1 cellular context compared by ENCODE assay signal in the genomic region with DNA sequence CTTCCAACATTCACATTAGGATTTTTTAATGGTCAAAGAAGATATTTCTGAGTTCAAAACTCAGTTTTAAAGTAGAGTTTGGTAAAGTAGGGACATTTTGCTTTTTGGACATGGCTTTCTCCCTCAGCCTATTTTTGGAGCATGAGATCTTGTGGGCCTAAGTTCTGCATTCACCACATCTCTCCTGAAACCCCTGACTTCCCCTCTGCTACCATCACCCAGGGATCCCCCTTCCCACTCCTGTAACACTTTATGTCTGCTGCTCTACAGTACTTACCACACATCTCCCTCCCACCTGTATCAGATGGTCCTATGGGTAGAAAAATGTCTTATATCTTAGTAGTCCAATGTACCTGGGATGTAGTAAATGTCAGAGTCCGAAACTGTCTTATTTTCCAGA.
TF ChIP-seq lines count a peak whose summit lies in the region.

No MANE protein-coding gene starts in this region.

TF ChIP-seq in GM12878, 131 proteins besides CTCF, POLR2A, EP300 and RAD21 (continued from another document and continues in another):
- TF ChIP-seq, protein P1, sequence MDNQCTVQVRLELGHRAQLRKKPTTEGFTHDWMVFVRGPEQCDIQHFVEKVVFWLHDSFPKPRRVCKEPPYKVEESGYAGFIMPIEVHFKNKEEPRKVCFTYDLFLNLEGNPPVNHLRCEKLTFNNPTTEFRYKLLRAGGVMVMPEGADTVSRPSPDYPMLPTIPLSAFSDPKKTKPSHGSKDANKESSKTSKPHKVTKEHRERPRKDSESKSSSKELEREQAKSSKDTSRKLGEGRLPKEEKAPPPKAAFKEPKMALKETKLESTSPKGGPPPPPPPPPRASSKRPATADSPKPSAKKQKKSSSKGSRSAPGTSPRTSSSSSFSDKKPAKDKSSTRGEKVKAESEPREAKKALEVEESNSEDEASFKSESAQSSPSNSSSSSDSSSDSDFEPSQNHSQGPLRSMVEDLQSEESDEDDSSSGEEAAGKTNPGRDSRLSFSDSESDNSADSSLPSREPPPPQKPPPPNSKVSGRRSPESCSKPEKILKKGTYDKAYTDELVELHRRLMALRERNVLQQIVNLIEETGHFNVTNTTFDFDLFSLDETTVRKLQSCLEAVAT (IDR thresholded peaks at IDR 0.05) = 0 out of 2 replicates have a peak, but pooled peaks have one; percentile 61
- TF ChIP-seq BCL11A (IDR thresholded peaks at IDR 0.05; ENCODE audit: low read depth, low read length) = peak; percentile 60; the same call in 1 of the 2 replicates
- peak; percentile 94 for TF ChIP-seq MEF2A (IDR thresholded peaks at IDR 0.05; ENCODE audit: insufficient read depth, low read depth, low read length)
- TF ChIP-seq WRNIP1 (IDR thresholded peaks at IDR 0.05; ENCODE audit: borderline replicate concordance, low read depth, low read length) = no peak
- TF ChIP-seq, protein P2, sequence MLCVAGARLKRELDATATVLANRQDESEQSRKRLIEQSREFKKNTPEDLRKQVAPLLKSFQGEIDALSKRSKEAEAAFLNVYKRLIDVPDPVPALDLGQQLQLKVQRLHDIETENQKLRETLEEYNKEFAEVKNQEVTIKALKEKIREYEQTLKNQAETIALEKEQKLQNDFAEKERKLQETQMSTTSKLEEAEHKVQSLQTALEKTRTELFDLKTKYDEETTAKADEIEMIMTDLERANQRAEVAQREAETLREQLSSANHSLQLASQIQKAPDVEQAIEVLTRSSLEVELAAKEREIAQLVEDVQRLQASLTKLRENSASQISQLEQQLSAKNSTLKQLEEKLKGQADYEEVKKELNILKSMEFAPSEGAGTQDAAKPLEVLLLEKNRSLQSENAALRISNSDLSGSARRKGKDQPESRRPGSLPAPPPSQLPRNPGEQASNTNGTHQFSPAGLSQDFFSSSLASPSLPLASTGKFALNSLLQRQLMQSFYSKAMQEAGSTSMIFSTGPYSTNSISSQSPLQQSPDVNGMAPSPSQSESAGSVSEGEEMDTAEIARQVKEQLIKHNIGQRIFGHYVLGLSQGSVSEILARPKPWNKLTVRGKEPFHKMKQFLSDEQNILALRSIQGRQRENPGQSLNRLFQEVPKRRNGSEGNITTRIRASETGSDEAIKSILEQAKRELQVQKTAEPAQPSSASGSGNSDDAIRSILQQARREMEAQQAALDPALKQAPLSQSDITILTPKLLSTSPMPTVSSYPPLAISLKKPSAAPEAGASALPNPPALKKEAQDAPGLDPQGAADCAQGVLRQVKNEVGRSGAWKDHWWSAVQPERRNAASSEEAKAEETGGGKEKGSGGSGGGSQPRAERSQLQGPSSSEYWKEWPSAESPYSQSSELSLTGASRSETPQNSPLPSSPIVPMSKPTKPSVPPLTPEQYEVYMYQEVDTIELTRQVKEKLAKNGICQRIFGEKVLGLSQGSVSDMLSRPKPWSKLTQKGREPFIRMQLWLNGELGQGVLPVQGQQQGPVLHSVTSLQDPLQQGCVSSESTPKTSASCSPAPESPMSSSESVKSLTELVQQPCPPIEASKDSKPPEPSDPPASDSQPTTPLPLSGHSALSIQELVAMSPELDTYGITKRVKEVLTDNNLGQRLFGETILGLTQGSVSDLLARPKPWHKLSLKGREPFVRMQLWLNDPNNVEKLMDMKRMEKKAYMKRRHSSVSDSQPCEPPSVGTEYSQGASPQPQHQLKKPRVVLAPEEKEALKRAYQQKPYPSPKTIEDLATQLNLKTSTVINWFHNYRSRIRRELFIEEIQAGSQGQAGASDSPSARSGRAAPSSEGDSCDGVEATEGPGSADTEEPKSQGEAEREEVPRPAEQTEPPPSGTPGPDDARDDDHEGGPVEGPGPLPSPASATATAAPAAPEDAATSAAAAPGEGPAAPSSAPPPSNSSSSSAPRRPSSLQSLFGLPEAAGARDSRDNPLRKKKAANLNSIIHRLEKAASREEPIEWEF (IDR thresholded peaks at IDR 0.05; ENCODE audit: insufficient replicate concordance, low read depth, low read length) = no peak
- TF ChIP-seq, protein P3, sequence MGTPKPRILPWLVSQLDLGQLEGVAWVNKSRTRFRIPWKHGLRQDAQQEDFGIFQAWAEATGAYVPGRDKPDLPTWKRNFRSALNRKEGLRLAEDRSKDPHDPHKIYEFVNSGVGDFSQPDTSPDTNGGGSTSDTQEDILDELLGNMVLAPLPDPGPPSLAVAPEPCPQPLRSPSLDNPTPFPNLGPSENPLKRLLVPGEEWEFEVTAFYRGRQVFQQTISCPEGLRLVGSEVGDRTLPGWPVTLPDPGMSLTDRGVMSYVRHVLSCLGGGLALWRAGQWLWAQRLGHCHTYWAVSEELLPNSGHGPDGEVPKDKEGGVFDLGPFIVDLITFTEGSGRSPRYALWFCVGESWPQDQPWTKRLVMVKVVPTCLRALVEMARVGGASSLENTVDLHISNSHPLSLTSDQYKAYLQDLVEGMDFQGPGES (IDR thresholded peaks at IDR 0.05) = no peak
- no peak for TF ChIP-seq SP1 (IDR thresholded peaks at IDR 0.05; ENCODE audit: low read depth, low read length)
- peak in 1 of 2 experiments; percentile 81; a peak in 2 of 4 replicates for TF ChIP-seq ETV6 (conservative IDR thresholded peaks at IDR 0.05 in 1 of 2, IDR thresholded peaks at IDR 0.05 in 1 of 2; ENCODE audit: borderline replicate concordance in 1 of 2, low read depth in 1 of 2)
- no peak for TF ChIP-seq NR2F1 (conservative IDR thresholded peaks at IDR 0.05)
- TF ChIP-seq SREBF2 (IDR thresholded peaks at IDR 0.05; ENCODE audit: low read length) = no peak
- TF ChIP-seq, protein P4, sequence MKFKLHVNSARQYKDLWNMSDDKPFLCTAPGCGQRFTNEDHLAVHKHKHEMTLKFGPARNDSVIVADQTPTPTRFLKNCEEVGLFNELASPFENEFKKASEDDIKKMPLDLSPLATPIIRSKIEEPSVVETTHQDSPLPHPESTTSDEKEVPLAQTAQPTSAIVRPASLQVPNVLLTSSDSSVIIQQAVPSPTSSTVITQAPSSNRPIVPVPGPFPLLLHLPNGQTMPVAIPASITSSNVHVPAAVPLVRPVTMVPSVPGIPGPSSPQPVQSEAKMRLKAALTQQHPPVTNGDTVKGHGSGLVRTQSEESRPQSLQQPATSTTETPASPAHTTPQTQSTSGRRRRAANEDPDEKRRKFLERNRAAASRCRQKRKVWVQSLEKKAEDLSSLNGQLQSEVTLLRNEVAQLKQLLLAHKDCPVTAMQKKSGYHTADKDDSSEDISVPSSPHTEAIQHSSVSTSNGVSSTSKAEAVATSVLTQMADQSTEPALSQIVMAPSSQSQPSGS (IDR thresholded peaks at IDR 0.05; ENCODE audit: low read length) = peak; percentile 73
- TF ChIP-seq MYB (IDR thresholded peaks at IDR 0.05; ENCODE audit: borderline replicate concordance, low read depth, low read length) = no peak
- TF ChIP-seq, protein P5, sequence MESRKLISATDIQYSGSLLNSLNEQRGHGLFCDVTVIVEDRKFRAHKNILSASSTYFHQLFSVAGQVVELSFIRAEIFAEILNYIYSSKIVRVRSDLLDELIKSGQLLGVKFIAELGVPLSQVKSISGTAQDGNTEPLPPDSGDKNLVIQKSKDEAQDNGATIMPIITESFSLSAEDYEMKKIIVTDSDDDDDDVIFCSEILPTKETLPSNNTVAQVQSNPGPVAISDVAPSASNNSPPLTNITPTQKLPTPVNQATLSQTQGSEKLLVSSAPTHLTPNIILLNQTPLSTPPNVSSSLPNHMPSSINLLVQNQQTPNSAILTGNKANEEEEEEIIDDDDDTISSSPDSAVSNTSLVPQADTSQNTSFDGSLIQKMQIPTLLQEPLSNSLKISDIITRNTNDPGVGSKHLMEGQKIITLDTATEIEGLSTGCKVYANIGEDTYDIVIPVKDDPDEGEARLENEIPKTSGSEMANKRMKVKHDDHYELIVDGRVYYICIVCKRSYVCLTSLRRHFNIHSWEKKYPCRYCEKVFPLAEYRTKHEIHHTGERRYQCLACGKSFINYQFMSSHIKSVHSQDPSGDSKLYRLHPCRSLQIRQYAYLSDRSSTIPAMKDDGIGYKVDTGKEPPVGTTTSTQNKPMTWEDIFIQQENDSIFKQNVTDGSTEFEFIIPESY (IDR thresholded peaks at IDR 0.05) = no peak
- no peak for TF ChIP-seq GABPA (IDR thresholded peaks at IDR 0.05; ENCODE audit: low read depth)
- TF ChIP-seq ZZZ3 (IDR thresholded peaks at IDR 0.05; ENCODE audit: control insufficient read depth, insufficient read length, low read depth) = no peak
- TF ChIP-seq KAT2A (conservative IDR thresholded peaks at IDR 0.05; ENCODE audit: control insufficient read depth, low read depth, low read length) = no peak
- TF ChIP-seq MYC (IDR thresholded peaks at IDR 0.05; ENCODE audit: insufficient read depth, insufficient read length, insufficient replicate concordance, low read length, severe bottlenecking) = no peak
- peak; percentile 51; the same call in 1 of the 2 replicates for TF ChIP-seq CREM (IDR thresholded peaks at IDR 0.05; ENCODE audit: low read depth)
- TF ChIP-seq, protein P6, sequence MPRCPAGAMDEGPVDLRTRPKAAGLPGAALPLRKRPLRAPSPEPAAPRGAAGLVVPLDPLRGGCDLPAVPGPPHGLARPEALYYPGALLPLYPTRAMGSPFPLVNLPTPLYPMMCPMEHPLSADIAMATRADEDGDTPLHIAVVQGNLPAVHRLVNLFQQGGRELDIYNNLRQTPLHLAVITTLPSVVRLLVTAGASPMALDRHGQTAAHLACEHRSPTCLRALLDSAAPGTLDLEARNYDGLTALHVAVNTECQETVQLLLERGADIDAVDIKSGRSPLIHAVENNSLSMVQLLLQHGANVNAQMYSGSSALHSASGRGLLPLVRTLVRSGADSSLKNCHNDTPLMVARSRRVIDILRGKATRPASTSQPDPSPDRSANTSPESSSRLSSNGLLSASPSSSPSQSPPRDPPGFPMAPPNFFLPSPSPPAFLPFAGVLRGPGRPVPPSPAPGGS (IDR thresholded peaks at IDR 0.05; ENCODE audit: borderline replicate concordance, insufficient read depth, low read depth, low read length, poor library complexity, severe bottlenecking) = peak; percentile 55
- TF ChIP-seq CHD4 (IDR thresholded peaks at IDR 0.05) = no peak
- no peak for TF ChIP-seq CEBPB (IDR thresholded peaks at IDR 0.05; ENCODE audit: borderline replicate concordance in 1 of 2, low read depth in 2 of 2, low read length in 2 of 2)
- TF ChIP-seq HDGF (IDR thresholded peaks at IDR 0.05) = 0 out of 2 replicates have a peak, but pooled peaks have one; percentile 17
- TF ChIP-seq ZNF622 (IDR thresholded peaks at IDR 0.05) = no peak
- peak; percentile 83 for TF ChIP-seq EED (IDR thresholded peaks at IDR 0.05; ENCODE audit: low read depth)
- TF ChIP-seq, protein P7, sequence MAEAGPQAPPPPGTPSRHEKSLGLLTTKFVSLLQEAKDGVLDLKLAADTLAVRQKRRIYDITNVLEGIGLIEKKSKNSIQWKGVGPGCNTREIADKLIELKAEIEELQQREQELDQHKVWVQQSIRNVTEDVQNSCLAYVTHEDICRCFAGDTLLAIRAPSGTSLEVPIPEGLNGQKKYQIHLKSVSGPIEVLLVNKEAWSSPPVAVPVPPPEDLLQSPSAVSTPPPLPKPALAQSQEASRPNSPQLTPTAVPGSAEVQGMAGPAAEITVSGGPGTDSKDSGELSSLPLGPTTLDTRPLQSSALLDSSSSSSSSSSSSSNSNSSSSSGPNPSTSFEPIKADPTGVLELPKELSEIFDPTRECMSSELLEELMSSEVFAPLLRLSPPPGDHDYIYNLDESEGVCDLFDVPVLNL (IDR thresholded peaks at IDR 0.05; ENCODE audit: low read depth, low read length) = no peak
- TF ChIP-seq IRF4 (IDR thresholded peaks at IDR 0.05; ENCODE audit: low read depth, low read length) = no peak
- peak; percentile 73; the same call in 1 of the 2 replicates for TF ChIP-seq TBL1XR1 (IDR thresholded peaks at IDR 0.05; ENCODE audit: low read depth, low read length)
- TF ChIP-seq, protein P8, sequence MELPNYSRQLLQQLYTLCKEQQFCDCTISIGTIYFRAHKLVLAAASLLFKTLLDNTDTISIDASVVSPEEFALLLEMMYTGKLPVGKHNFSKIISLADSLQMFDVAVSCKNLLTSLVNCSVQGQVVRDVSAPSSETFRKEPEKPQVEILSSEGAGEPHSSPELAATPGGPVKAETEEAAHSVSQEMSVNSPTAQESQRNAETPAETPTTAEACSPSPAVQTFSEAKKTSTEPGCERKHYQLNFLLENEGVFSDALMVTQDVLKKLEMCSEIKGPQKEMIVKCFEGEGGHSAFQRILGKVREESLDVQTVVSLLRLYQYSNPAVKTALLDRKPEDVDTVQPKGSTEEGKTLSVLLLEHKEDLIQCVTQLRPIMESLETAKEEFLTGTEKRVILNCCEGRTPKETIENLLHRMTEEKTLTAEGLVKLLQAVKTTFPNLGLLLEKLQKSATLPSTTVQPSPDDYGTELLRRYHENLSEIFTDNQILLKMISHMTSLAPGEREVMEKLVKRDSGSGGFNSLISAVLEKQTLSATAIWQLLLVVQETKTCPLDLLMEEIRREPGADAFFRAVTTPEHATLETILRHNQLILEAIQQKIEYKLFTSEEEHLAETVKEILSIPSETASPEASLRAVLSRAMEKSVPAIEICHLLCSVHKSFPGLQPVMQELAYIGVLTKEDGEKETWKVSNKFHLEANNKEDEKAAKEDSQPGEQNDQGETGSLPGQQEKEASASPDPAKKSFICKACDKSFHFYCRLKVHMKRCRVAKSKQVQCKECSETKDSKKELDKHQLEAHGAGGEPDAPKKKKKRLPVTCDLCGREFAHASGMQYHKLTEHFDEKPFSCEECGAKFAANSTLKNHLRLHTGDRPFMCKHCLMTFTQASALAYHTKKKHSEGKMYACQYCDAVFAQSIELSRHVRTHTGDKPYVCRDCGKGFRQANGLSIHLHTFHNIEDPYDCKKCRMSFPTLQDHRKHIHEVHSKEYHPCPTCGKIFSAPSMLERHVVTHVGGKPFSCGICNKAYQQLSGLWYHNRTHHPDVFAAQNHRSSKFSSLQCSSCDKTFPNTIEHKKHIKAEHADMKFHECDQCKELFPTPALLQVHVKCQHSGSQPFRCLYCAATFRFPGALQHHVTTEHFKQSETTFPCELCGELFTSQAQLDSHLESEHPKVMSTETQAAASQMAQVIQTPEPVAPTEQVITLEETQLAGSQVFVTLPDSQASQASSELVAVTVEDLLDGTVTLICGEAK (IDR thresholded peaks at IDR 0.05; ENCODE audit: borderline replicate concordance) = no peak
- TF ChIP-seq SUPT20H (IDR thresholded peaks at IDR 0.05; ENCODE audit: borderline replicate concordance, control insufficient read depth, low read depth, low read length) = no peak
- TF ChIP-seq, protein P9, sequence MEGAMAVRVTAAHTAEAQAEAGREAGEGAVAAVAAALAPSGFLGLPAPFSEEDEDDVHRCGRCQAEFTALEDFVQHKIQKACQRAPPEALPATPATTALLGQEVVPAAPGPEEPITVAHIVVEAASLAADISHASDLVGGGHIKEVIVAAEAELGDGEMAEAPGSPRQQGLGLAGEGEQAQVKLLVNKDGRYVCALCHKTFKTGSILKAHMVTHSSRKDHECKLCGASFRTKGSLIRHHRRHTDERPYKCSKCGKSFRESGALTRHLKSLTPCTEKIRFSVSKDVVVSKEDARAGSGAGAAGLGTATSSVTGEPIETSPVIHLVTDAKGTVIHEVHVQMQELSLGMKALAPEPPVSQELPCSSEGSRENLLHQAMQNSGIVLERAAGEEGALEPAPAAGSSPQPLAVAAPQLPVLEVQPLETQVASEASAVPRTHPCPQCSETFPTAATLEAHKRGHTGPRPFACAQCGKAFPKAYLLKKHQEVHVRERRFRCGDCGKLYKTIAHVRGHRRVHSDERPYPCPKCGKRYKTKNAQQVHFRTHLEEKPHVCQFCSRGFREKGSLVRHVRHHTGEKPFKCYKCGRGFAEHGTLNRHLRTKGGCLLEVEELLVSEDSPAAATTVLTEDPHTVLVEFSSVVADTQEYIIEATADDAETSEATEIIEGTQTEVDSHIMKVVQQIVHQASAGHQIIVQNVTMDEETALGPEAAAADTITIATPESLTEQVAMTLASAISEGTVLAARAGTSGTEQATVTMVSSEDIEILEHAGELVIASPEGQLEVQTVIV (IDR thresholded peaks at IDR 0.05; ENCODE audit: borderline replicate concordance, partially characterized antibody) = no peak
- TF ChIP-seq RAD51 (IDR thresholded peaks at IDR 0.05) = no peak
- TF ChIP-seq EGR1 (IDR thresholded peaks at IDR 0.05; ENCODE audit: borderline replicate concordance in 1 of 2, low read depth in 2 of 2, low read length in 2 of 2) = no peak
